ENCODE assay signal across 27 cellular contexts in the genomic region with DNA sequence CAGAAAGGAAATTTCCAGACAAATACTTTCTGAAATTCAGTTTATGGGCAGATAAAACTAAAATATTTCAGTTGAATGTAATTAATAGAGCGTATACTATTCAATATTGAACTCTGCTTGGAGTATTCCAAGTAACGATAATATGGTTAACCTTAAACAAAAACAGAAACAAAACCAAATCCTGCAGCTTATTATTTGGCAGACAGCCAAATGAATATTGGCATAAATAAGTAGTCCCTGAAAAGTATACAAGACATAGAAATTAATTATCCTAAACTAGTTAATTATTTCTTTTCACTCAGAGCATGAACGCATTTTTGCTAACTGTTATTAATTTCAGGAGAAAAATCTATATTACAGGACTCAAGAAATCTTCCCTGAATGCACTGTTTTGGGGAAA.
"Had no signal": no experiment of that assay in that cellular context is flagged by ENCODE, and none has a peak within 500 bp of the region (broad histone marks: within the 10 kb centered on the region; RNA-seq: fewer than 3 reads in every experiment).

No MANE protein-coding gene starts in this region.

- DNase-seq: colonic mucosa; cortex of kidney; dermis blood vessel endothelial cell; dorsolateral prefrontal cortex; effector CD4-positive, alpha-beta T cell; effector CD8-positive, alpha-beta T cell; effector memory CD4-positive, alpha-beta T cell; effector memory CD8-positive, alpha-beta T cell; endodermal cell; erythroblast; esophagus squamous epithelium; foreskin fibroblast; foreskin keratinocyte; foreskin melanocyte; gastrocnemius medialis; glutamatergic neuron; head of caudate nucleus; heart left ventricle; heart right ventricle had no signal

- FAIRE-seq: colon, endometrium, endothelial cell of umbilical vein, frontal cortex had no signal

- H3K4me3 ChIP-seq: colonic mucosa, coronary artery, dorsolateral prefrontal cortex, esophagus squamous epithelium, gastrocnemius medialis, gastroesophageal sphincter, heart left ventricle, heart right ventricle had no signal

- H3K27me3 ChIP-seq: colonic mucosa, esophagus squamous epithelium, foreskin keratinocyte, gastrocnemius medialis, gastroesophageal sphincter, heart left ventricle, heart right ventricle had no signal

- H3K27ac ChIP-seq: colonic mucosa, coronary artery, dorsolateral prefrontal cortex, epithelial cell of prostate, esophagus squamous epithelium, foreskin keratinocyte, gastrocnemius medialis, gastroesophageal sphincter, heart left ventricle, heart right ventricle had no signal

- H3K36me3 ChIP-seq: colonic mucosa, esophagus squamous epithelium, gastrocnemius medialis, gastroesophageal sphincter, heart left ventricle, heart right ventricle had no signal

- ATAC-seq: effector memory CD8-positive, alpha-beta T cell; esophagus mucosa; foreskin keratinocyte; gastrocnemius medialis; gastroesophageal sphincter; heart left ventricle; heart right ventricle had no signal

- H3K9me3 ChIP-seq: colonic mucosa, esophagus squamous epithelium, gastrocnemius medialis, gastroesophageal sphincter had no signal

- H3K4me1 ChIP-seq: colonic mucosa, esophagus squamous epithelium, foreskin keratinocyte, gastrocnemius medialis, gastroesophageal sphincter, heart left ventricle, heart right ventricle had no signal
